15 cellular contexts compared by ENCODE assay signal in the genomic region with DNA sequence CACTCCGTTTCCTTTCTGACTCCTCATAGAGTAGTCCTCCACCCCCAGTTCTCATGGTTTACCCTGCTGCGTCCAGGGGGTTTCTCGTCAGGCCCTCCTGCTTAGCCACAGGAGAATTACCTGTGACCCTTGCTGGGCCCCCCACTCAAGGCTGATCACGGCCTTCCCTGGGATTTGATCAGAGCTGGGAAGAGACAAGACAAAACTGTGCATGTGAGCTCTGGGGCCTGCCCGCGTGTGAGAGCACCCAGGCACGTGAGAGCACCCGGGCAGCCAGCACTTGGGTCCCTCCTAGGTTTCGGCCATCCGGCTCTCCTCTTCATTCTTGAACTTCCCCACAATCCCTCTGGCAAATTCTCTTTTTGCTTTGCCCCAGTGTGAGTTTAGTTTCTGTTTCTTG.
"Had no signal": no experiment of that assay in that cellular context is flagged by ENCODE, and none has a peak within 500 bp of the region (broad histone marks: within the 10 kb centered on the region; RNA-seq: fewer than 3 reads in every experiment).

No MANE protein-coding gene starts in this region.

- DNase-seq: activated CD4-positive, alpha-beta T cell treated with anti-CD3 and anti-CD28 coated beads, Interleukin-2, amount 10 ng/mL, durations not matched to agents 7 days and 5 days; activated naive CD8-positive, alpha-beta T cell treated with anti-CD3 and anti-CD28 coated beads for 36 hours; amygdala; dermis blood vessel endothelial cell; foreskin keratinocyte; glutamatergic neuron; hippocampal formation; left colon; stimulated activated CD8-positive, alpha-beta memory T cell treated with anti-CD3 and anti-CD28 coated beads, Interleukin-4, amount 100 ng/mL, for 48 hours; stimulated activated naive CD8-positive, alpha-beta T cell treated with anti-CD3 and anti-CD28 coated beads, Interleukin-15, Interleukin-2, amounts not matched to agents 100 U/mL and 50 U/mL, for 24 hours; T-cell had no signal

- H3K4me1 Mint-ChIP-seq: activated CD4-positive, alpha-beta T cell treated with anti-CD3 and anti-CD28 coated beads, Interleukin-2, amount 10 ng/mL, durations not matched to agents 7 days and 5 days; activated naive CD8-positive, alpha-beta T cell treated with anti-CD3 and anti-CD28 coated beads for 36 hours had no signal

- H3K27me3 Mint-ChIP-seq: activated CD4-positive, alpha-beta T cell treated with anti-CD3 and anti-CD28 coated beads, Interleukin-2, amount 10 ng/mL, durations not matched to agents 7 days and 5 days; activated naive CD8-positive, alpha-beta T cell treated with anti-CD3 and anti-CD28 coated beads for 36 hours; natural killer cell treated with Interleukin-12 subunit alpha and Interleukin-12 subunit beta and Interleukin-15 and Interleukin-18, amount 100 ng/mL, for 72 hours; T-cell; type B pancreatic cell had no signal

- H3K36me3 Mint-ChIP-seq: natural killer cell treated with Interleukin-12 subunit alpha and Interleukin-12 subunit beta and Interleukin-15 and Interleukin-18, amount 100 ng/mL, for 72 hours had no signal

- ATAC-seq: activated CD4-positive, CD25-positive, alpha-beta regulatory T cell treated with anti-CD3 and anti-CD28 coated beads, Interleukin-2, amount 50 U/mL, for 24 hours; foreskin keratinocyte; left colon; stimulated activated naive CD8-positive, alpha-beta T cell treated with anti-CD3 and anti-CD28 coated beads, Interleukin-15, Interleukin-2, amounts not matched to agents 100 U/mL and 50 U/mL, for 24 hours; T-cell had no signal

- H3K4me3 Mint-ChIP-seq: activated CD4-positive, alpha-beta T cell treated with anti-CD3 and anti-CD28 coated beads, Interleukin-2, amount 10 ng/mL, durations not matched to agents 7 days and 5 days; activated naive CD8-positive, alpha-beta T cell treated with anti-CD3 and anti-CD28 coated beads for 36 hours; mesothelial cell of epicardium; natural killer cell treated with Interleukin-12 subunit alpha and Interleukin-12 subunit beta and Interleukin-15 and Interleukin-18, amount 100 ng/mL, for 72 hours; T-cell; type B pancreatic cell had no signal

- H3K9me3 Mint-ChIP-seq: activated CD4-positive, alpha-beta T cell treated with anti-CD3 and anti-CD28 coated beads, Interleukin-2, amount 10 ng/mL, durations not matched to agents 7 days and 5 days; activated naive CD8-positive, alpha-beta T cell treated with anti-CD3 and anti-CD28 coated beads for 36 hours; mesothelial cell of epicardium; natural killer cell treated with Interleukin-12 subunit alpha and Interleukin-12 subunit beta and Interleukin-15 and Interleukin-18, amount 100 ng/mL, for 72 hours; T-cell; type B pancreatic cell had no signal

- H3K27ac Mint-ChIP-seq: activated CD4-positive, alpha-beta T cell treated with anti-CD3 and anti-CD28 coated beads, Interleukin-2, amount 10 ng/mL, durations not matched to agents 7 days and 5 days; activated naive CD8-positive, alpha-beta T cell treated with anti-CD3 and anti-CD28 coated beads for 36 hours; mesothelial cell of epicardium; natural killer cell treated with Interleukin-12 subunit alpha and Interleukin-12 subunit beta and Interleukin-15 and Interleukin-18, amount 100 ng/mL, for 72 hours; T-cell; type B pancreatic cell had no signal
